18 cellular contexts compared by ENCODE assay signal in genomic region chr2:127950264-127950663, GRCh38.
DNase-seq lines count a peak whose midpoint lies in the region; ATAC-seq lines count a peak whose summit lies in the region.
"Had no signal": no experiment of that assay in that cellular context is flagged by ENCODE, and none has a peak within 500 bp of the region (broad histone marks: within the 10 kb centered on the region; RNA-seq: fewer than 3 reads in every experiment).

No MANE protein-coding gene starts in this region.

- no peaks in the 10 kb centered on the region for H3K9me3 Mint-ChIP-seq in activated T-cell treated with anti-CD3 and anti-CD28 coated beads, Interleukin-2, amount 50 U/mL, for 24 hours
- no peaks in the 10 kb centered on the region for H3K9me3 Mint-ChIP-seq in T-helper 2 cell treated with Interferon-gamma antibody and Interleukin-4, amounts not matched to agents 5 μg/mL and 100 μg/mL, for 36 hours
- H3K9me3 Mint-ChIP-seq in naive B cell, result no peaks in the 10 kb centered on the region
- H3K9me3 Mint-ChIP-seq: CD8-positive, alpha-beta memory T cell had no signal

- no peaks in the 10 kb centered on the region for H3K27me3 Mint-ChIP-seq in activated T-cell treated with anti-CD3 and anti-CD28 coated beads, Interleukin-2, amount 50 U/mL, for 24 hours
- H3K27me3 Mint-ChIP-seq in T-helper 2 cell treated with Interferon-gamma antibody and Interleukin-4, amounts not matched to agents 5 μg/mL and 100 μg/mL, for 36 hours (ENCODE audit: low read depth), result no peaks in the 10 kb centered on the region
- no peaks in the 10 kb centered on the region for H3K27me3 Mint-ChIP-seq in naive B cell
- H3K27me3 Mint-ChIP-seq: CD8-positive, alpha-beta memory T cell had no signal

- no peaks in the 10 kb centered on the region for H3K4me1 Mint-ChIP-seq in activated T-cell treated with anti-CD3 and anti-CD28 coated beads, Interleukin-2, amount 50 U/mL, for 24 hours (ENCODE audit: low read depth)
- peaks cover 9% of the 10 kb centered on the region for H3K4me1 Mint-ChIP-seq in T-helper 2 cell treated with Interferon-gamma antibody and Interleukin-4, amounts not matched to agents 5 μg/mL and 100 μg/mL, for 36 hours (ENCODE audit: low read depth)
- H3K4me1 Mint-ChIP-seq in naive B cell, result peaks cover 0 to 8% (median 7%) of the 10 kb centered on the region in 3 donors

- peak overlapping the region; percentile 34 for H3K27ac Mint-ChIP-seq in activated T-cell treated with anti-CD3 and anti-CD28 coated beads, Interleukin-2, amount 50 U/mL, for 24 hours
- peak overlapping the region; percentile 49 for H3K27ac Mint-ChIP-seq in T-helper 2 cell treated with Interferon-gamma antibody and Interleukin-4, amounts not matched to agents 5 μg/mL and 100 μg/mL, for 36 hours
- peak overlapping the region in 5 of 6 donors; percentile 33 to 87 (median 51) for H3K27ac Mint-ChIP-seq in naive B cell

- no peak for DNase-seq in activated T-cell treated with anti-CD3 and anti-CD28 coated beads, Interleukin-2, amount 50 U/mL, for 24 hours
- no peak for DNase-seq in activated T-cell treated with anti-CD3 and anti-CD28 coated beads, Interleukin-2, amount 50 U/mL, for 1 hour
- DNase-seq in T-helper 2 cell treated with Interferon-gamma antibody and Interleukin-4, amounts not matched to agents 5 μg/mL and 100 μg/mL, for 36 hours (ENCODE audit: low spot score), result no peak
- DNase-seq in naive B cell, result no peak
- DNase-seq in kidney tubule cell (ENCODE audit: low spot score), result no peak
- DNase-seq: ACHN; CD8-positive, alpha-beta memory T cell; GF-D8; H7; NCI-H1048; NCI-H1694; NCI-H2107; NCI-H345; NCI-H69; SHP77 treated with DMSO at 0.1 percent for 48 hours had no signal

- no peak overlapping the region for H3K4me3 Mint-ChIP-seq in activated T-cell treated with anti-CD3 and anti-CD28 coated beads, Interleukin-2, amount 50 U/mL, for 24 hours
- no peak overlapping the region for H3K4me3 Mint-ChIP-seq in T-helper 2 cell treated with Interferon-gamma antibody and Interleukin-4, amounts not matched to agents 5 μg/mL and 100 μg/mL, for 36 hours
- no peak overlapping the region for H3K4me3 Mint-ChIP-seq in naive B cell
- H3K4me3 Mint-ChIP-seq: CD8-positive, alpha-beta memory T cell had no signal

- ATAC-seq in HG02885 (IDR thresholded peaks at IDR 0.05; ENCODE audit: poor library complexity, unreplicated experiment) (peak; percentile 44), naive B cell (ENCODE audit: low read depth in 2 of 2) (peak; percentile 41 to 58), HG02798 (IDR thresholded peaks at IDR 0.05; ENCODE audit: poor library complexity, unreplicated experiment) (no peak), HG02571 (IDR thresholded peaks at IDR 0.05; ENCODE audit: unreplicated experiment) (no peak)

- peaks cover 40% of the 10 kb centered on the region for H3K36me3 Mint-ChIP-seq in activated T-cell treated with anti-CD3 and anti-CD28 coated beads, Interleukin-2, amount 50 U/mL, for 24 hours (ENCODE audit: low read depth)
- peaks cover 43% of the 10 kb centered on the region for H3K36me3 Mint-ChIP-seq in T-helper 2 cell treated with Interferon-gamma antibody and Interleukin-4, amounts not matched to agents 5 μg/mL and 100 μg/mL, for 36 hours (ENCODE audit: low read depth)
- peaks cover 14 to 24% of the 10 kb centered on the region in 2 donors for H3K36me3 Mint-ChIP-seq in naive B cell

Comparison
In these comparisons a context has a peak if more than half of its experiments do, and no peak if none do; other contexts are left out.
1. ATAC-seq: peak in HG02885 (single experiment) and naive B cell (2 of 2); none in HG02798 (single experiment) and HG02571 (single experiment).
2. Peak in every context shown above with its lines, with median percentiles within 50 percentile points of each other: H3K27ac Mint-ChIP-seq.